ENCODE assay signal across 1 cellular context in the genomic region with DNA sequence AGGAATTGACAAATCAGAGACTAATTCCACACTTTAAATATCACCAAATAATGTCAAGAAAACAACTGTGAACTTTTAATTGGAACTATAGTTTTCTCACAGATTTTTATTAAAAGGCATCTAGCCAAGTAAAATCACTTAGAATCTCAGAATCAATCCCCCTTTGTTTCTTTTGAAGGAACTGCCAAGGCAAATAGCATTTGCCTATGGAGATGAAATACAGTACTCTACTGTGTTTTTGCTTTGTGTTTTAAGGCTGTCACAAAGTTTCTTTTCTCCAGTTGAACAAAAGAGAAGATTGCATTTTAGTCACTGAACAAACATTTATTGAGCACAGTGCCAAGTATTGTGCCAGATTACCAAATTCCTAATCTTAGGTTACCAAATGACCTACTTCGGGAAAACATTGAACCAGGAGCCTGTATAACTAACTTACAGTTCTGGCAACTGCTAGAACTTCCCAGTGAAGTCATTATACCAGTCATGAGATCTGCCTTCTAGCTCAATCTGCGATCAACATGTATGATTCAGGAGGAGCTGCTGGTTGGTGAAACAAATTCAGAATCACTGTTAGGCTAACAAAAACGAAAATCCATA.
A peak's percentile ranks its signal among the peaks of the same experiment; 100 is the strongest.
TF ChIP-seq lines count a peak whose summit lies in the region.

No MANE protein-coding gene starts in this region.

TF ChIP-seq in HEK293, 187 proteins besides CTCF, POLR2A, EP300 and RAD21 (continued from another document):
- TF ChIP-seq, protein P1, sequence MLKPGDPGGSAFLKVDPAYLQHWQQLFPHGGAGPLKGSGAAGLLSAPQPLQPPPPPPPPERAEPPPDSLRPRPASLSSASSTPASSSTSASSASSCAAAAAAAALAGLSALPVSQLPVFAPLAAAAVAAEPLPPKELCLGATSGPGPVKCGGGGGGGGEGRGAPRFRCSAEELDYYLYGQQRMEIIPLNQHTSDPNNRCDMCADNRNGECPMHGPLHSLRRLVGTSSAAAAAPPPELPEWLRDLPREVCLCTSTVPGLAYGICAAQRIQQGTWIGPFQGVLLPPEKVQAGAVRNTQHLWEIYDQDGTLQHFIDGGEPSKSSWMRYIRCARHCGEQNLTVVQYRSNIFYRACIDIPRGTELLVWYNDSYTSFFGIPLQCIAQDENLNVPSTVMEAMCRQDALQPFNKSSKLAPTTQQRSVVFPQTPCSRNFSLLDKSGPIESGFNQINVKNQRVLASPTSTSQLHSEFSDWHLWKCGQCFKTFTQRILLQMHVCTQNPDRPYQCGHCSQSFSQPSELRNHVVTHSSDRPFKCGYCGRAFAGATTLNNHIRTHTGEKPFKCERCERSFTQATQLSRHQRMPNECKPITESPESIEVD (tag by site-specific recombination; IDR thresholded peaks at IDR 0.05): 0 out of 2 replicates have a peak, but pooled peaks have one; percentile 17
- TF ChIP-seq ZNF24 (tag by site-specific recombination; IDR thresholded peaks at IDR 0.05) (no peak), MEIS1 (CRISPR knock-in tag; IDR thresholded peaks at IDR 0.05; ENCODE audit: borderline replicate concordance) (no peak), ZNF366 (tag by site-specific recombination; conservative IDR thresholded peaks at IDR 0.05) (no peak)
- TF ChIP-seq, protein P2, sequence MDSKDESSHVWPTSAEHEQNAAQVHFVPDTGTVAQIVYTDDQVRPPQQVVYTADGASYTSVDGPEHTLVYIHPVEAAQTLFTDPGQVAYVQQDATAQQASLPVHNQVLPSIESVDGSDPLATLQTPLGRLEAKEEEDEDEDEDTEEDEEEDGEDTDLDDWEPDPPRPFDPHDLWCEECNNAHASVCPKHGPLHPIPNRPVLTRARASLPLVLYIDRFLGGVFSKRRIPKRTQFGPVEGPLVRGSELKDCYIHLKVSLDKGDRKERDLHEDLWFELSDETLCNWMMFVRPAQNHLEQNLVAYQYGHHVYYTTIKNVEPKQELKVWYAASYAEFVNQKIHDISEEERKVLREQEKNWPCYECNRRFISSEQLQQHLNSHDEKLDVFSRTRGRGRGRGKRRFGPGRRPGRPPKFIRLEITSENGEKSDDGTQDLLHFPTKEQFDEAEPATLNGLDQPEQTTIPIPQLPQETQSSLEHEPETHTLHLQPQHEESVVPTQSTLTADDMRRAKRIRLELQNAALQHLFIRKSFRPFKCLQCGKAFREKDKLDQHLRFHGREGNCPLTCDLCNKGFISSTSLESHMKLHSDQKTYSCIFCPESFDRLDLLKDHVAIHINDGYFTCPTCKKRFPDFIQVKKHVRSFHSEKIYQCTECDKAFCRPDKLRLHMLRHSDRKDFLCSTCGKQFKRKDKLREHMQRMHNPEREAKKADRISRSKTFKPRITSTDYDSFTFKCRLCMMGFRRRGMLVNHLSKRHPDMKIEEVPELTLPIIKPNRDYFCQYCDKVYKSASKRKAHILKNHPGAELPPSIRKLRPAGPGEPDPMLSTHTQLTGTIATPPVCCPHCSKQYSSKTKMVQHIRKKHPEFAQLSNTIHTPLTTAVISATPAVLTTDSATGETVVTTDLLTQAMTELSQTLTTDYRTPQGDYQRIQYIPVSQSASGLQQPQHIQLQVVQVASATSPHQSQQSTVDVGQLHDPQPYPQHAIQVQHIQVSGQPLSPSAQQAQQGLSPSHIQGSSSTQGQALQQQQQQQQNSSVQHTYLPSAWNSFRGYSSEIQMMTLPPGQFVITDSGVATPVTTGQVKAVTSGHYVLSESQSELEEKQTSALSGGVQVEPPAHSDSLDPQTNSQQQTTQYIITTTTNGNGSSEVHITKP (tag by site-specific recombination; IDR thresholded peaks at IDR 0.05): no peak
- TF ChIP-seq, protein P3, sequence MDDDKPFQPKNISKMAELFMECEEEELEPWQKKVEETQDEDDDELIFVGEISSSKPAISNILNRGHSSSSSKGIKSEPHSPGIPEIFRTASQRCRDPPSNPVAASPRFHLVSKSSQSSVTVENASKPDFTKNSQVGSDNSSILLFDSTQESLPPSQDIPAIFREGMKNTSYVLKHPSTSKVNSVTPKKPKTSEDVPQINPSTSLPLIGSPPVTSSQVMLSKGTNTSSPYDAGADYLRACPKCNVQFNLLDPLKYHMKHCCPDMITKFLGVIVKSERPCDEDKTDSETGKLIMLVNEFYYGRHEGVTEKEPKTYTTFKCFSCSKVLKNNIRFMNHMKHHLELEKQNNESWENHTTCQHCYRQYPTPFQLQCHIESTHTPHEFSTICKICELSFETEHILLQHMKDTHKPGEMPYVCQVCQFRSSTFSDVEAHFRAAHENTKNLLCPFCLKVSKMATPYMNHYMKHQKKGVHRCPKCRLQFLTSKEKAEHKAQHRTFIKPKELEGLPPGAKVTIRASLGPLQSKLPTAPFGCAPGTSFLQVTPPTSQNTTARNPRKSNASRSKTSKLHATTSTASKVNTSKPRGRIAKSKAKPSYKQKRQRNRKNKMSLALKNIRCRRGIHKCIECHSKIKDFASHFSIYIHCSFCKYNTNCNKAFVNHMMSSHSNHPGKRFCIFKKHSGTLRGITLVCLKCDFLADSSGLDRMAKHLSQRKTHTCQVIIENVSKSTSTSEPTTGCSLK (tag by site-specific recombination; IDR thresholded peaks at IDR 0.05): no peak
